9 cellular contexts compared by ENCODE assay signal in genomic region chr3:9951126-9951525, GRCh38. TPM values are rescaled to one million over a fixed set of nuclear protein-coding genes. Genes with fewer than 3 reads are reported as not detected.
DNase-seq lines count a peak whose midpoint lies in the region; ATAC-seq, FAIRE-seq and TF ChIP-seq lines count a peak whose summit lies in the region.
"Had no signal": no experiment of that assay in that cellular context is flagged by ENCODE, and none has a peak within 500 bp of the region (broad histone marks: within the 10 kb centered on the region; RNA-seq: fewer than 3 reads in every experiment).

No MANE protein-coding gene starts in this region.

- no peak overlapping the region for H2BK120ac ChIP-seq in neuronal stem cell (ENCODE audit: low read depth, low read length)

- peak overlapping the region; percentile 30 for H3K27ac Mint-ChIP-seq in activated T-helper 1 cell treated with anti-CD3 and anti-CD28 coated beads, Interleukin-12 subunit alpha, Interleukin-12 subunit beta, Interleukin-2, Interleukin-4 antibody, amounts not matched to agents 30 ng/mL and 10 ng/mL and 1 ng/mL, durations not matched to agents 14 hours and 24 hours and 36 hours

- TF ChIP-seq POLR2A in H54 (IDR thresholded peaks at IDR 0.05; ENCODE audit: low read depth, low read length), result no peak

- H3K9me3 Mint-ChIP-seq in activated T-helper 1 cell treated with anti-CD3 and anti-CD28 coated beads, Interleukin-12 subunit alpha, Interleukin-12 subunit beta, Interleukin-2, Interleukin-4 antibody, amounts not matched to agents 30 ng/mL and 10 ng/mL and 1 ng/mL, durations not matched to agents 14 hours and 24 hours and 36 hours, result no peaks in the 10 kb centered on the region

- H3K79me1 ChIP-seq in neuronal stem cell (ENCODE audit: low read depth, low read length), result peaks cover 7% of the 10 kb centered on the region

- H3K4me1 ChIP-seq in SK-N-SH (ENCODE audit: control insufficient read depth in 1 of 2, insufficient read depth in 2 of 2, low read depth in 1 of 2, low read length in 1 of 2) (peaks cover 13 to 19% of the 10 kb centered on the region in 2 experiments; a peak in 3 of 4 replicates), neuronal stem cell (ENCODE audit: control insufficient read depth in 2 of 2, insufficient read depth in 1 of 2, low read depth in 1 of 2, low read length in 2 of 2) (peaks cover 0 to 14% of the 10 kb centered on the region in 2 donors), left lung (peaks cover 8 to 13% of the 10 kb centered on the region in 2 donors)

- intact Hi-C loops in activated T-helper 1 cell treated with anti-CD3 and anti-CD28 coated beads, Interleukin-12 subunit alpha, Interleukin-12 subunit beta, Interleukin-2, Interleukin-4 antibody, amounts not matched to agents 30 ng/mL and 10 ng/mL and 1 ng/mL, durations not matched to agents 14 hours and 24 hours and 36 hours (cut with micrococcal nuclease), result loop anchor here (5.0 kb wide), 1 partner anchor 159 kb away; the partner anchor contains the start of genes ARPC4 and TADA3
- intact Hi-C loops in left lung (cut with DNase I), result no loop called here

- CTCF ChIA-PET in SK-N-SH (lab: Yijun Ruan, JAX), result interaction anchor here (0.6 to 1.0 kb wide), 3 partner anchors 20 to 335 kb away, joined by 3 read pairs; no protein-coding TSS in a partner anchor

- H3K9me3 ChIP-seq in SK-N-SH (no peaks in the 10 kb centered on the region), neuronal stem cell (replicated peaks in 1 of 2; ENCODE audit: control insufficient read depth in 2 of 2, insufficient read depth in 1 of 2, low read depth in 1 of 2, low read length in 2 of 2) (peaks cover 0 to 1% of the 10 kb centered on the region in 2 donors), left lung (no peaks in the 10 kb centered on the region)
- H3K9me3 ChIP-seq: MG63 had no signal

- H3K9me2 ChIP-seq in SK-N-SH, result no peaks in the 10 kb centered on the region

- peaks cover 17% of the 10 kb centered on the region for H3K4me1 Mint-ChIP-seq in activated T-helper 1 cell treated with anti-CD3 and anti-CD28 coated beads, Interleukin-12 subunit alpha, Interleukin-12 subunit beta, Interleukin-2, Interleukin-4 antibody, amounts not matched to agents 30 ng/mL and 10 ng/mL and 1 ng/mL, durations not matched to agents 14 hours and 24 hours and 36 hours (ENCODE audit: low read depth)

- no peaks in the 10 kb centered on the region for H3K27me3 Mint-ChIP-seq in activated T-helper 1 cell treated with anti-CD3 and anti-CD28 coated beads, Interleukin-12 subunit alpha, Interleukin-12 subunit beta, Interleukin-2, Interleukin-4 antibody, amounts not matched to agents 30 ng/mL and 10 ng/mL and 1 ng/mL, durations not matched to agents 14 hours and 24 hours and 36 hours (ENCODE audit: insufficient read depth)

- H4K91ac ChIP-seq in neuronal stem cell (ENCODE audit: low read depth, low read length, poor library complexity), result no peak overlapping the region

- H3K4me2 ChIP-seq in SK-N-SH (peak overlapping the region; percentile 82), neuronal stem cell (ENCODE audit: insufficient read depth, low read length, poor library complexity, severe bottlenecking) (peak overlapping the region; percentile 95)

- WGBS in SK-N-SH (ENCODE audit: low lambda C conversion rate), result 90% methylated on average over 7 of the region's 7 CpGs
- no CpG with 5 or more reads among the region's 7 CpGs for WGBS in neuronal stem cell (ENCODE audit: extremely low coverage in 2 of 2, insufficient read length in 2 of 2, insufficient replicate concordance in 1 of 2), 2 donors

- no peaks in the 10 kb centered on the region for H3K79me2 ChIP-seq in SK-N-SH (ENCODE audit: insufficient read depth)

- no peaks in the 10 kb centered on the region for H4K20me1 ChIP-seq in SK-N-SH (ENCODE audit: insufficient read depth)

- POLR2A ChIA-PET in SK-N-SH (lab: Yijun Ruan, JAX), result interaction anchor here (3.5 kb wide), 1 partner anchor 18 kb away, joined by 11 read pairs; the partner anchor contains the start of gene CRELD1

- DNase-seq in SK-N-SH, result no peak
- DNase-seq in activated T-helper 1 cell treated with anti-CD3 and anti-CD28 coated beads, Interleukin-12 subunit alpha, Interleukin-12 subunit beta, Interleukin-2, Interleukin-4 antibody, amounts not matched to agents 30 ng/mL and 10 ng/mL and 1 ng/mL, durations not matched to agents 14 hours and 24 hours and 36 hours (ENCODE audit: low spot score), result no peak
- no peak for DNase-seq in neuronal stem cell (ENCODE audit: low spot score)
- DNase-seq in H54 (ENCODE audit: insufficient read length, low spot score), result no peak
- DNase-seq in cerebellar nuclear complex (lab: John Stamatoyannopoulos, UW), result no peak
- no peak for DNase-seq in left lung
- DNase-seq: MG63 had no signal

- H3K27me3 ChIP-seq in SK-N-SH (ENCODE audit: insufficient read depth) (no peaks in the 10 kb centered on the region), neuronal stem cell (ENCODE audit: control insufficient read depth in 3 of 3, insufficient read depth in 3 of 3, low read depth in 1 of 3, low read length in 3 of 3) (peaks cover 0 to 2% (median 0%) of the 10 kb centered on the region in 3 experiments), left lung (peaks cover 0 to 17% of the 10 kb centered on the region in 2 donors)
- H3K27me3 ChIP-seq: MG63 had no signal

- no peak overlapping the region for H3K4ac ChIP-seq in neuronal stem cell (ENCODE audit: low read length)

- ATAC-seq in SK-N-SH treated with all-trans-retinoic acid at 6 μM for 48 hours, result no peak
- ATAC-seq in HG02678 (IDR thresholded peaks at IDR 0.05; ENCODE audit: unreplicated experiment), result peak; percentile 34
- no peak for ATAC-seq in left lung

- H3K23ac ChIP-seq in neuronal stem cell (ENCODE audit: low read depth, low read length, poor library complexity), result no peak overlapping the region

- no peak overlapping the region for H4K8ac ChIP-seq in neuronal stem cell (ENCODE audit: low read depth, low read length)

- H2AFZ ChIP-seq in SK-N-SH (ENCODE audit: low read depth), result no peak overlapping the region
- H2AFZ ChIP-seq in neuronal stem cell (ENCODE audit: low read length), result no peak overlapping the region

- peak overlapping the region; percentile 90 for H3K4me3 Mint-ChIP-seq in activated T-helper 1 cell treated with anti-CD3 and anti-CD28 coated beads, Interleukin-12 subunit alpha, Interleukin-12 subunit beta, Interleukin-2, Interleukin-4 antibody, amounts not matched to agents 30 ng/mL and 10 ng/mL and 1 ng/mL, durations not matched to agents 14 hours and 24 hours and 36 hours

- TF ChIP-seq EP300 in SK-N-SH (IDR thresholded peaks at IDR 0.05; ENCODE audit: borderline replicate concordance in 1 of 2, low read depth in 1 of 2, low read length in 1 of 2), result no peak

- no peak for TF ChIP-seq RAD21 in SK-N-SH (IDR thresholded peaks at IDR 0.05; ENCODE audit: low read length)

- peaks cover 8% of the 10 kb centered on the region for H3F3A ChIP-seq in SK-N-SH (replicated peaks; ENCODE audit: insufficient read depth)

- no peak overlapping the region for H3K27ac ChIP-seq in SK-N-SH (ENCODE audit: low read depth in 2 of 2, low read length in 1 of 2)
- no peak overlapping the region for H3K27ac ChIP-seq in neuronal stem cell (replicated peaks; ENCODE audit: low read length)
- no peak overlapping the region for H3K27ac ChIP-seq in left lung

- peak overlapping the region; percentile 79 to 86 for H3K4me3 ChIP-seq in SK-N-SH (ENCODE audit: low read depth in 2 of 2, low read length in 1 of 2)
- no peak overlapping the region for H3K4me3 ChIP-seq in neuronal stem cell (ENCODE audit: low read length in 2 of 2)
- no peak overlapping the region for H3K4me3 ChIP-seq in left lung
- H3K4me3 ChIP-seq: MG63 had no signal

- H2BK5ac ChIP-seq in neuronal stem cell (ENCODE audit: low read length), result no peak overlapping the region

- H3K14ac ChIP-seq in neuronal stem cell (ENCODE audit: low read length), result no peak overlapping the region

- no peak overlapping the region for H2AK5ac ChIP-seq in neuronal stem cell (ENCODE audit: low read depth, low read length)

- TF ChIP-seq CTCF in SK-N-SH (IDR thresholded peaks at IDR 0.05) (no peak), left lung (IDR thresholded peaks at IDR 0.05) (no peak)

- FAIRE-seq in H54 (lab: Jason Lieb, UNC), result no peak

- peaks cover 3% of the 10 kb centered on the region for H3K36me3 Mint-ChIP-seq in activated T-helper 1 cell treated with anti-CD3 and anti-CD28 coated beads, Interleukin-12 subunit alpha, Interleukin-12 subunit beta, Interleukin-2, Interleukin-4 antibody, amounts not matched to agents 30 ng/mL and 10 ng/mL and 1 ng/mL, durations not matched to agents 14 hours and 24 hours and 36 hours (ENCODE audit: low read depth)

- H2BK15ac ChIP-seq in neuronal stem cell (ENCODE audit: low read length), result no peak overlapping the region

- no peak overlapping the region for H2BK12ac ChIP-seq in neuronal stem cell (ENCODE audit: low read length)

- H3K36me3 ChIP-seq in SK-N-SH (replicated peaks in 1 of 2; ENCODE audit: control insufficient read depth in 1 of 2, insufficient read depth in 2 of 2, low read length in 1 of 2) (peaks cover 0 to 6% of the 10 kb centered on the region in 2 experiments), neuronal stem cell (replicated peaks in 1 of 2; ENCODE audit: control insufficient read depth in 2 of 2, insufficient read depth in 2 of 2, low read length in 2 of 2) (peaks cover 4 to 7% of the 10 kb centered on the region in 2 donors), left lung (no peaks in the 10 kb centered on the region)

- H3K18ac ChIP-seq in neuronal stem cell (ENCODE audit: low read length), result no peak overlapping the region

- H3K9ac ChIP-seq in SK-N-SH (no peak overlapping the region), neuronal stem cell (ENCODE audit: low read depth, low read length, poor library complexity) (no peak overlapping the region)

RNA-seq across cellular contexts. Expression of gene PRRT3, which starts 1.1 kb away (rescaled TPM):
- polyA plus RNA-seq in SK-N-SH (2012; rRNA removed), result 3.9 and 5.5 TPM in 2 replicates
- polyA plus RNA-seq in SK-N-SH (2012; cell fraction: cytosol; rRNA removed), result 1.9 and 3.9 TPM in 2 replicates
- 6.5 and 6.9 TPM in 2 replicates for polyA plus RNA-seq in SK-N-SH (2012; cell fraction: nucleus; rRNA removed)
- total RNA-seq in activated T-helper 1 cell treated with anti-CD3 and anti-CD28 coated beads, Interleukin-12 subunit alpha, Interleukin-12 subunit beta, Interleukin-2, Interleukin-4 antibody, amounts not matched to agents 30 ng/mL and 10 ng/mL and 1 ng/mL, durations not matched to agents 14 hours and 24 hours and 36 hours, result 16.4 and 16.8 TPM in 2 replicates
- polyA plus RNA-seq in neuronal stem cell (2013, experiment 1 of 2), result 5.2 TPM
- 5.6 TPM for polyA plus RNA-seq in neuronal stem cell (2013, experiment 2 of 2)
- 1 to 10 TPM; 1.8 to 2.5 TPM for total RNA-seq in left lung

RNA-seq across cellular contexts. Expression of gene CRELD1, which starts 17.5 kb away (rescaled TPM):
- polyA plus RNA-seq in SK-N-SH (2012; rRNA removed), result 77.6 and 86.9 TPM in 2 replicates
- polyA plus RNA-seq in SK-N-SH (2012; cell fraction: cytosol; rRNA removed), result 46.9 and 64.3 TPM in 2 replicates
- polyA plus RNA-seq in SK-N-SH (2012; cell fraction: nucleus; rRNA removed), result 96.4 and 104 TPM in 2 replicates
- total RNA-seq in activated T-helper 1 cell treated with anti-CD3 and anti-CD28 coated beads, Interleukin-12 subunit alpha, Interleukin-12 subunit beta, Interleukin-2, Interleukin-4 antibody, amounts not matched to agents 30 ng/mL and 10 ng/mL and 1 ng/mL, durations not matched to agents 14 hours and 24 hours and 36 hours, result 18.7 and 20.6 TPM in 2 replicates
- 10.5 TPM for polyA plus RNA-seq in neuronal stem cell (2013, experiment 1 of 2)
- polyA plus RNA-seq in neuronal stem cell (2013, experiment 2 of 2), result 10.9 TPM
- 10 to 100 TPM; 29.9 to 56.8 TPM for total RNA-seq in left lung

RNA-seq across cellular contexts. Expression of gene IL17RC, which starts 34.2 kb away (rescaled TPM):
- polyA plus RNA-seq in SK-N-SH (2012; rRNA removed), result 17.3 and 17.9 TPM in 2 replicates
- polyA plus RNA-seq in SK-N-SH (2012; cell fraction: cytosol; rRNA removed), result 6.7 and 11.4 TPM in 2 replicates
- 52.7 and 62.2 TPM in 2 replicates for polyA plus RNA-seq in SK-N-SH (2012; cell fraction: nucleus; rRNA removed)
- total RNA-seq in activated T-helper 1 cell treated with anti-CD3 and anti-CD28 coated beads, Interleukin-12 subunit alpha, Interleukin-12 subunit beta, Interleukin-2, Interleukin-4 antibody, amounts not matched to agents 30 ng/mL and 10 ng/mL and 1 ng/mL, durations not matched to agents 14 hours and 24 hours and 36 hours, result 0.64 and 0.83 TPM in 2 replicates
- polyA plus RNA-seq in neuronal stem cell (2013, experiment 1 of 2), result 5.4 TPM
- polyA plus RNA-seq in neuronal stem cell (2013, experiment 2 of 2), result 6.0 TPM
- total RNA-seq in left lung, result 10 to 100 TPM; 20.4 to 26.2 TPM

RNA-seq across cellular contexts. Expression of gene EMC3, which starts 35.5 kb away (rescaled TPM):
- 113 and 123 TPM in 2 replicates for polyA plus RNA-seq in SK-N-SH (2012; rRNA removed)
- 114 and 115 TPM in 2 replicates for polyA plus RNA-seq in SK-N-SH (2012; cell fraction: cytosol; rRNA removed)
- polyA plus RNA-seq in SK-N-SH (2012; cell fraction: nucleus; rRNA removed), result 41.4 and 85.1 TPM in 2 replicates
- total RNA-seq in activated T-helper 1 cell treated with anti-CD3 and anti-CD28 coated beads, Interleukin-12 subunit alpha, Interleukin-12 subunit beta, Interleukin-2, Interleukin-4 antibody, amounts not matched to agents 30 ng/mL and 10 ng/mL and 1 ng/mL, durations not matched to agents 14 hours and 24 hours and 36 hours, result 38.8 and 43.1 TPM in 2 replicates
- 24.9 TPM for polyA plus RNA-seq in neuronal stem cell (2013, experiment 1 of 2)
- 24.7 TPM for polyA plus RNA-seq in neuronal stem cell (2013, experiment 2 of 2)
- 10 to 100 TPM; 84.0 to 85.2 TPM for total RNA-seq in left lung

RNA-seq across cellular contexts. Expression of gene IL17RE, which starts 48.5 kb away (rescaled TPM):
- 0.76 and 0.95 TPM in 2 replicates for polyA plus RNA-seq in SK-N-SH (2012; rRNA removed)
- polyA plus RNA-seq in SK-N-SH (2012; cell fraction: cytosol; rRNA removed), result 0.24 and 0.30 TPM in 2 replicates
- polyA plus RNA-seq in SK-N-SH (2012; cell fraction: nucleus; rRNA removed), result 2.9 and 3.1 TPM in 2 replicates
- total RNA-seq in activated T-helper 1 cell treated with anti-CD3 and anti-CD28 coated beads, Interleukin-12 subunit alpha, Interleukin-12 subunit beta, Interleukin-2, Interleukin-4 antibody, amounts not matched to agents 30 ng/mL and 10 ng/mL and 1 ng/mL, durations not matched to agents 14 hours and 24 hours and 36 hours, result 3.2 and 3.5 TPM in 2 replicates
- polyA plus RNA-seq in neuronal stem cell (2013, experiment 1 of 2), result 0.77 TPM
- 0.57 TPM for polyA plus RNA-seq in neuronal stem cell (2013, experiment 2 of 2)
- total RNA-seq in left lung, result 10 to 100 TPM; 14.4 to 22.5 TPM

Comparison
In these comparisons a context has a peak if more than half of its experiments do, and no peak if none do; other contexts are left out.
1. H3K4me3 ChIP-seq: peak in SK-N-SH (2 of 2); none in neuronal stem cell (0 of 2) and left lung (0 of 2).
2. RNA of gene IL17RC, which starts 34.2 kb away (total RNA-seq): 20.4 to 26.2 TPM in left lung; 0.64 to 0.83 TPM in activated T-helper 1 cell treated with anti-CD3 and anti-CD28 coated beads, Interleukin-12 subunit alpha, Interleukin-12 subunit beta, Interleukin-2, Interleukin-4 antibody, amounts not matched to agents 30 ng/mL and 10 ng/mL and 1 ng/mL, durations not matched to agents 14 hours and 24 hours and 36 hours; every median in the first group is over 10 times any median in the second.